10 cellular contexts compared by ENCODE assay signal in the genomic region with DNA sequence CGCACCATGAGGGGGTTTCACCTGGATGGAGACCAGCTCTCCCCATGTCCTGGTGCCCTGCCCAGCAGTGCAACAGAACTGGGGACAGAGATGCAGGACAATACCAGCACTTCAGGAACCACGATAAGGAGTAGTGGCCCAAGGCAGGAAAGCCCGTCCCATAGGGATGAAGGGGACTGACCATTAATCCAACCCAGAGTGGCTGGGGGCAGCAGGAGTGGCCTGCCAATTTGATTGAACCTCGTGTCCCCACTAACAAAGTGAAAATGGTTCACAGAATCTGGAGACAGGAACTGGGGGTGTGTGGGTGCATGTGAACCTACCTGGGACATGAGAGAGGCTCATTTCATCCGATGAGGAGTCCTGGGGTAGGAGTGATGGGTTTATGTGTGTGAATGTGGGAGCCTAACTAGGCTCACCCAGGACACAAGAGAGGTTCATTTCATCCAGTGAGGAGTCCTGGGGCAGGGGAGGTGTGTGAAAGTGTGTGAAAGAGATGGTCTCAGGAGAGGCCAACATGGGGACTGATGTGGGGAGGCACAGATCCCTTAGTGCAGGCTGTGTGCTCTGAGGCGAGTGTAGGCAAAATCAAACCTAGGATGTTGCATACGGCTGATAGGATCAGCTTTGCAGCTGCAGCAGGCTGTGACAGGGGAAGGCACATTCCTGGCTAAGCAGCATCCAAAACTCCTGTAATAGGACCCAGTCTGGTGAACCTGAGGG.
A peak's percentile ranks its signal among the peaks of the same experiment; 100 is the strongest.
DNase-seq lines count a peak whose midpoint lies in the region; ATAC-seq and TF ChIP-seq lines count a peak whose summit lies in the region.
"Had no signal": no experiment of that assay in that cellular context is flagged by ENCODE, and none has a peak within 500 bp of the region (broad histone marks: within the 10 kb centered on the region; RNA-seq: fewer than 3 reads in every experiment).

No MANE protein-coding gene starts in this region.

- peak overlapping the region; percentile 10 for H3K4me3 Mint-ChIP-seq in progenitor cell of endocrine pancreas (ENCODE audit: low read depth)

- H3K27ac Mint-ChIP-seq in progenitor cell of endocrine pancreas: peak overlapping the region; percentile 95

- TF ChIP-seq CTCF in SK-N-SH (IDR thresholded peaks at IDR 0.05): no peak
- no peak for TF ChIP-seq CTCF in fibroblast of lung (conservative IDR thresholded peaks at IDR 0.05 in 1 of 2, IDR thresholded peaks at IDR 0.05 in 1 of 2; ENCODE audit: low read depth in 1 of 2, low read length in 2 of 2)
- no peak for TF ChIP-seq CTCF in progenitor cell of endocrine pancreas (IDR thresholded peaks at IDR 0.05; ENCODE audit: unreplicated experiment)

- CTCF ChIA-PET in SK-N-SH (lab: Yijun Ruan, JAX): no interaction called here

- H3K4me2 ChIP-seq in SK-N-SH (peak overlapping the region; percentile 58), fibroblast of lung (ENCODE audit: extremely low read depth, insufficient read depth, low read length) (peak overlapping the region; percentile 15)

- H3K36me3 ChIP-seq in SK-N-SH (replicated peaks in 1 of 2; ENCODE audit: control insufficient read depth in 1 of 2, insufficient read depth in 2 of 2, low read length in 1 of 2) (no peaks in the 10 kb centered on the region), fibroblast of lung (ENCODE audit: control insufficient read depth, insufficient read depth, low read length) (no peaks in the 10 kb centered on the region)
- H3K36me3 ChIP-seq: HAP-1 had no signal

- TF ChIP-seq EP300 in SK-N-SH (IDR thresholded peaks at IDR 0.05; ENCODE audit: borderline replicate concordance in 1 of 2, low read depth in 1 of 2, low read length in 1 of 2): no peak

- H3K27me3 Mint-ChIP-seq in progenitor cell of endocrine pancreas: no peaks in the 10 kb centered on the region

- no peaks in the 10 kb centered on the region for H3F3A ChIP-seq in SK-N-SH (replicated peaks; ENCODE audit: insufficient read depth)

- H3K27me3 ChIP-seq in SK-N-SH (ENCODE audit: insufficient read depth) (no peaks in the 10 kb centered on the region), fibroblast of lung (ENCODE audit: control insufficient read depth, insufficient read depth, low read length) (no peaks in the 10 kb centered on the region)

- H3K4me3 ChIP-seq in SK-N-SH (ENCODE audit: low read depth in 2 of 2, low read length in 1 of 2) (peak overlapping the region in 1 of 2 experiments; percentile 47; a peak in 2 of 4 replicates), fibroblast of lung (replicated peaks in 1 of 4; ENCODE audit: control extremely low read depth in 1 of 4, insufficient read depth in 1 of 4, low read depth in 3 of 4, low read length in 4 of 4) (peak overlapping the region in 2 of 4 experiments; percentile 60 to 64)
- H3K4me3 ChIP-seq: HAP-1 had no signal

- DNase-seq in G401 (ENCODE audit: low spot score): peak; percentile 23
- DNase-seq in SK-N-SH: no peak
- DNase-seq in fibroblast of lung (ENCODE audit: low read depth in 2 of 2): peak in 1 of 2 donors; percentile 1
- DNase-seq in progenitor cell of endocrine pancreas (ENCODE audit: low spot score, unreplicated experiment): no peak
- no peak for DNase-seq in cerebellar nuclear complex (lab: John Stamatoyannopoulos, UW)
- DNase-seq in amygdala (lab: John Stamatoyannopoulos, UW): no peak
- DNase-seq: activated CD8-positive, alpha-beta memory T cell treated with anti-CD3 and anti-CD28 coated beads, Interleukin-2, amount 50 U/mL, for 48 hours had no signal

- H3K79me2 ChIP-seq in SK-N-SH (ENCODE audit: insufficient read depth) (no peaks in the 10 kb centered on the region), fibroblast of lung (ENCODE audit: control insufficient read depth, insufficient read depth, low read length) (no peaks in the 10 kb centered on the region)

- POLR2A ChIA-PET in SK-N-SH (lab: Yijun Ruan, JAX): interaction anchor here (1.0 kb wide), 1 partner anchor 15 kb away, joined by 3 read pairs; no protein-coding TSS in a partner anchor

- H3K4me1 ChIP-seq in SK-N-SH (ENCODE audit: control insufficient read depth in 1 of 2, insufficient read depth in 2 of 2, low read depth in 1 of 2, low read length in 1 of 2) (peaks cover 0 to 20% of the 10 kb centered on the region in 2 experiments; a peak in 2 of 4 replicates), fibroblast of lung (ENCODE audit: control insufficient read depth, extremely low read depth, insufficient read depth, low read length) (no peaks in the 10 kb centered on the region)
- H3K4me1 ChIP-seq: HAP-1 had no signal

- H3K4me1 Mint-ChIP-seq in progenitor cell of endocrine pancreas (ENCODE audit: low read depth): peaks cover 52% of the 10 kb centered on the region

- H3K9me2 ChIP-seq in SK-N-SH: no peaks in the 10 kb centered on the region

- H3K9me3 Mint-ChIP-seq in progenitor cell of endocrine pancreas (ENCODE audit: low read depth): peaks cover 10% of the 10 kb centered on the region

- H3K27ac ChIP-seq in SK-N-SH (ENCODE audit: low read depth in 2 of 2, low read length in 1 of 2) (peak overlapping the region in 1 of 2 experiments; percentile 89; a peak in 2 of 4 replicates), fibroblast of lung (ENCODE audit: insufficient read depth, low read length) (no peak overlapping the region)

- TF ChIP-seq RAD21 in SK-N-SH (IDR thresholded peaks at IDR 0.05; ENCODE audit: low read length): no peak

- H2AFZ ChIP-seq in SK-N-SH (ENCODE audit: low read depth) (no peak overlapping the region), fibroblast of lung (ENCODE audit: low read length) (no peak overlapping the region)

- in situ Hi-C loops in G401 (cut with HindIII; ENCODE audit: low sequenced_read_pairs): no loop called here

- H3K9ac ChIP-seq in SK-N-SH (no peak overlapping the region), fibroblast of lung (ENCODE audit: insufficient read depth, low read length) (no peak overlapping the region)

- peaks cover 3% of the 10 kb centered on the region for H3K36me3 Mint-ChIP-seq in progenitor cell of endocrine pancreas (ENCODE audit: insufficient read depth)

- no peak for ATAC-seq in HG02884 (IDR thresholded peaks at IDR 0.05; ENCODE audit: unreplicated experiment)
- no peak for ATAC-seq in GM19467 (IDR thresholded peaks at IDR 0.05; ENCODE audit: unreplicated experiment)

- 15% methylated on average over 5 of the region's 7 CpGs for WGBS in SK-N-SH (ENCODE audit: low lambda C conversion rate)

- H3K9me3 ChIP-seq in SK-N-SH (no peaks in the 10 kb centered on the region), fibroblast of lung (ENCODE audit: control insufficient read depth, insufficient read depth, low read depth, low read length) (no peaks in the 10 kb centered on the region)
- H3K9me3 ChIP-seq: HAP-1 had no signal

- no peaks in the 10 kb centered on the region for H4K20me1 ChIP-seq in SK-N-SH (ENCODE audit: insufficient read depth)
- H4K20me1 ChIP-seq in fibroblast of lung (ENCODE audit: control insufficient read depth, extremely low read depth, insufficient read depth, low read length): no peaks in the 10 kb centered on the region

TF ChIP-seq in SK-N-SH, 30 proteins besides CTCF, POLR2A, EP300 and RAD21:
- TF ChIP-seq GATA2 (CRISPR knock-in tag; IDR thresholded peaks at IDR 0.05): peak; percentile 50; the same call in 1 of the 2 replicates
- no peak for TF ChIP-seq FOXM1 (IDR thresholded peaks at IDR 0.05; ENCODE audit: low read depth)
TF ChIP-seq in SK-N-SH: peak in this region for 1.
